Comparison of ENCODE assay signal across 14 cellular contexts in genomic region chr3:120148187-120148954, GRCh38. TPM values are rescaled to one million over a fixed set of nuclear protein-coding genes. Genes with fewer than 3 reads are reported as not detected.
DNase-seq lines count a peak whose midpoint lies in the region; ATAC-seq and TF ChIP-seq lines count a peak whose summit lies in the region.
"Had no signal": no experiment of that assay in that cellular context is flagged by ENCODE, and none has a peak within 500 bp of the region (broad histone marks: within the 10 kb centered on the region; RNA-seq: fewer than 3 reads in every experiment).

No MANE protein-coding gene starts in this region.

- peaks cover 21% of the 10 kb centered on the region for H3K79me2 ChIP-seq in mammary epithelial cell (ENCODE audit: insufficient read depth, low read length)
- H3K79me2 ChIP-seq in trophoblast cell (ENCODE audit: control insufficient read depth, insufficient read depth, low read length, poor library complexity) = peaks cover 4% of the 10 kb centered on the region

- WGBS in mammary epithelial cell (ENCODE audit: low coverage, missing lambda C conversion rate) = 83% methylated on average over 3 of the region's 3 CpGs
- WGBS in trophoblast cell (ENCODE audit: extremely low coverage, insufficient coverage, insufficient read length) = no CpG with 5 or more reads among the region's 3 CpGs

- H3K27ac ChIP-seq in mammary epithelial cell (ENCODE audit: insufficient read depth, low read depth, low read length) (peak overlapping the region; percentile 96), trophoblast cell (ENCODE audit: low read depth, low read length) (peak overlapping the region; percentile 35)

- no peak overlapping the region for H4K12ac ChIP-seq in trophoblast cell (ENCODE audit: low read depth, low read length)

- H2BK120ac ChIP-seq in trophoblast cell (ENCODE audit: insufficient read depth, low read length, poor library complexity) = peak overlapping the region; percentile 73

- no peak overlapping the region for H3K23ac ChIP-seq in trophoblast cell (ENCODE audit: low read length)

- ATAC-seq in HG03175 (IDR thresholded peaks at IDR 0.05; ENCODE audit: unreplicated experiment) = no peak

- peak overlapping the region; percentile 66 for H4K91ac ChIP-seq in trophoblast cell (ENCODE audit: low read depth, low read length)

- H3K18ac ChIP-seq in trophoblast cell (ENCODE audit: low read length) = no peak overlapping the region

- CTCF ChIA-PET in mammary epithelial cell (lab: Charles Lee; ENCODE audit: low non-redundant PET) = no interaction called here

- in situ Hi-C loops in KBM-7 (cut with MboI; ENCODE audit: low pct_unique_long_range_greater_than_20kb, low sequenced_read_pairs) = no loop called here
- in situ Hi-C loops in mammary epithelial cell (cut with MboI; ENCODE audit: low sequenced_read_pairs in 2 of 2) = loop anchor here (5.0 kb wide), 1 partner anchor 51 kb away; no protein-coding TSS in a partner anchor

- H3K9ac ChIP-seq in mammary epithelial cell (ENCODE audit: insufficient read depth, low read length) (peak overlapping the region; percentile 22), trophoblast cell (ENCODE audit: low read length) (no peak overlapping the region)

- H2BK12ac ChIP-seq in trophoblast cell (ENCODE audit: low read length) = peak overlapping the region; percentile 65

- peak overlapping the region; percentile 53 for H2AFZ ChIP-seq in mammary epithelial cell (ENCODE audit: low read depth, low read length)
- no peak overlapping the region for H2AFZ ChIP-seq in trophoblast cell (ENCODE audit: insufficient read depth, low read length, poor library complexity)

- dilution Hi-C loops in mammary epithelial cell (cut with HindIII; ENCODE audit: low sequenced_read_pairs) = no loop called here

- intact Hi-C loops in mammary epithelial cell (cut with micrococcal nuclease) = loop anchor here (5.0 kb wide), 1 partner anchor 34 kb away; no protein-coding TSS in a partner anchor

- DNase-seq in DMS53 (lab: John Stamatoyannopoulos, UW) = peak; percentile 23
- no peak for DNase-seq in DMS53 treated with DMSO at 0.1 percent for 48 hours (lab: John Stamatoyannopoulos, UW; ENCODE audit: unreplicated experiment)
- peak; percentile 26 for DNase-seq in KBM-7
- DNase-seq in mammary epithelial cell = no peak
- DNase-seq in trophoblast cell = no peak
- no peak for DNase-seq in LoVo (ENCODE audit: low spot score)
- DNase-seq in SIG-M5 (lab: John Stamatoyannopoulos, UW) = no peak
- DNase-seq: 8988T; activated naive CD4-positive, alpha-beta T cell treated with Interleukin-2 at 50 U/mL for 16 hours; C1 segment of cervical spinal cord; NK-92 treated with Interleukin-12 subunit alpha and Interleukin-12 subunit beta, amount 100 ng/mL, for 24 hours; SHP77; substantia nigra had no signal

- no peaks in the 10 kb centered on the region for H4K20me1 ChIP-seq in mammary epithelial cell (ENCODE audit: insufficient read depth, low read length)

- H3K4me2 ChIP-seq in mammary epithelial cell (ENCODE audit: insufficient read depth, low read depth, low read length) (peak overlapping the region; percentile 61), trophoblast cell (ENCODE audit: low read length) (no peak overlapping the region)

- peaks cover 19% of the 10 kb centered on the region for H3K79me1 ChIP-seq in trophoblast cell (ENCODE audit: low read length)

- H3K27me3 ChIP-seq in mammary epithelial cell (ENCODE audit: insufficient read depth, low read length) (no peaks in the 10 kb centered on the region), trophoblast cell (ENCODE audit: insufficient read depth, low read length) (no peaks in the 10 kb centered on the region)

- no TSS peak for BruUV-seq in mammary epithelial cell (replicated peaks; lab: Mats Ljungman, UMichigan)

- peaks cover 68% of the 10 kb centered on the region for H3K4me1 ChIP-seq in mammary epithelial cell (ENCODE audit: insufficient read depth, low read length)
- H3K4me1 ChIP-seq in trophoblast cell (ENCODE audit: control insufficient read depth in 1 of 2, insufficient read depth in 2 of 2, low read length in 2 of 2) = peaks cover 18 to 33% of the 10 kb centered on the region in 2 experiments

- TF ChIP-seq CTCF in mammary epithelial cell (conservative IDR thresholded peaks at IDR 0.05 in 1 of 2, IDR thresholded peaks at IDR 0.05 in 1 of 2; ENCODE audit: extremely low read depth in 1 of 2, insufficient read depth in 1 of 2, low read depth in 1 of 2, low read length in 2 of 2) = no peak

- no peak overlapping the region for H3K4ac ChIP-seq in trophoblast cell (ENCODE audit: low read depth, low read length)

- no peak overlapping the region for H4K8ac ChIP-seq in trophoblast cell (ENCODE audit: low read depth, low read length)

- H3K4me3 ChIP-seq in mammary epithelial cell (replicated peaks in 1 of 3; ENCODE audit: insufficient read depth in 1 of 3, low read depth in 2 of 3, low read length in 3 of 3) (no peak overlapping the region), trophoblast cell (ENCODE audit: low read depth, low read length) (no peak overlapping the region)

- no peaks in the 10 kb centered on the region for H3K36me3 ChIP-seq in mammary epithelial cell (ENCODE audit: insufficient read depth, low read length)
- no peaks in the 10 kb centered on the region for H3K36me3 ChIP-seq in trophoblast cell (ENCODE audit: control insufficient read depth in 1 of 2, insufficient read depth in 2 of 2, low read length in 2 of 2)

- H3K14ac ChIP-seq in trophoblast cell (ENCODE audit: low read length) = peak overlapping the region; percentile 67

- peak overlapping the region; percentile 19 for H2BK5ac ChIP-seq in trophoblast cell (ENCODE audit: low read depth, low read length, poor library complexity)

- H2AK5ac ChIP-seq in trophoblast cell (ENCODE audit: low read length) = peak overlapping the region; percentile 64

- H3K9me3 ChIP-seq in mammary epithelial cell (replicated peaks; ENCODE audit: insufficient read depth, low read length) (no peaks in the 10 kb centered on the region), trophoblast cell (ENCODE audit: insufficient read depth, low read depth, low read length) (no peaks in the 10 kb centered on the region)

RNA-seq across cellular contexts. Expression of gene GSK3B, which starts 54.1 kb away (rescaled TPM):
- total RNA-seq in mammary epithelial cell = 10 to 100 TPM; 95.8 to 96.4 TPM
- polyA plus RNA-seq in mammary epithelial cell = 48.8 TPM
- 154 TPM for polyA minus RNA-seq in mammary epithelial cell
- polyA plus RNA-seq in trophoblast cell (2013) = 241 and 242 TPM in 2 replicates

Comparison
In these comparisons a context has a peak if more than half of its experiments do, and no peak if none do; other contexts are left out.
1. DNase-seq: peak in DMS53 (single experiment) and KBM-7 (single experiment); none in DMS53 treated with DMSO at 0.1 percent for 48 hours (single experiment), mammary epithelial cell (single experiment), trophoblast cell (0 of 2), LoVo (single experiment) and SIG-M5 (single experiment).